9 cellular contexts compared by ENCODE assay signal in genomic region chr11:128424271-128424709, GRCh38.
DNase-seq lines count a peak whose midpoint lies in the region; ATAC-seq and TF ChIP-seq lines count a peak whose summit lies in the region.
"Had no signal": no experiment of that assay in that cellular context is flagged by ENCODE, and none has a peak within 500 bp of the region (broad histone marks: within the 10 kb centered on the region; RNA-seq: fewer than 3 reads in every experiment).

No MANE protein-coding gene starts in this region.

- peaks cover 4% of the 10 kb centered on the region for H3K36me3 Mint-ChIP-seq in activated T-helper 2 cell treated with anti-CD3 and anti-CD28 coated beads, Interferon-gamma antibody, Interleukin-2, Interleukin-4, amounts not matched to agents 10 μg/mL and 5 μg/mL and 100 μg/mL, durations not matched to agents 14 hours and 24 hours and 36 hours (ENCODE audit: low read depth)
- no peaks in the 10 kb centered on the region for H3K36me3 Mint-ChIP-seq in natural killer cell treated with Interleukin-12 subunit alpha and Interleukin-12 subunit beta and Interleukin-15 and Interleukin-18, amount 100 ng/mL, for 72 hours
- no peaks in the 10 kb centered on the region for H3K36me3 Mint-ChIP-seq in type B pancreatic cell
- H3K36me3 Mint-ChIP-seq in naive thymus-derived CD4-positive, alpha-beta T cell: peaks cover 0 to 12% (median 0%) of the 10 kb centered on the region in 5 donors

- whole genome bisulfite sequencing in heart right ventricle, 2 donors: 20 to 27% methylated on average over 8 of the region's 8 CpGs

- H3K4me3 Mint-ChIP-seq in activated T-helper 2 cell treated with anti-CD3 and anti-CD28 coated beads, Interferon-gamma antibody, Interleukin-2, Interleukin-4, amounts not matched to agents 10 μg/mL and 5 μg/mL and 100 μg/mL, durations not matched to agents 14 hours and 24 hours and 36 hours (ENCODE audit: low read depth): no peak overlapping the region
- H3K4me3 Mint-ChIP-seq in natural killer cell treated with Interleukin-12 subunit alpha and Interleukin-12 subunit beta and Interleukin-15 and Interleukin-18, amount 100 ng/mL, for 72 hours: no peak overlapping the region
- H3K4me3 Mint-ChIP-seq in type B pancreatic cell: no peak overlapping the region
- peak overlapping the region in 1 of 10 donors; percentile 86 for H3K4me3 Mint-ChIP-seq in naive thymus-derived CD4-positive, alpha-beta T cell
- H3K4me3 Mint-ChIP-seq: activated CD4-positive, alpha-beta T cell treated with anti-CD3 and anti-CD28 coated beads, Interleukin-2, amount 10 ng/mL, durations not matched to agents 7 days and 5 days had no signal

- peaks cover 16 to 51% (median 34%) of the 10 kb centered on the region in 9 donors for H3K4me1 ChIP-seq in heart right ventricle
- H3K4me1 ChIP-seq in naive thymus-derived CD4-positive, alpha-beta T cell (ENCODE audit: control insufficient read depth in 2 of 2, insufficient read depth in 2 of 2, low read length in 2 of 2): peaks cover 17 to 30% of the 10 kb centered on the region in 2 donors

- H3K4me3 ChIP-seq in heart right ventricle: peak overlapping the region in 3 of 10 donors; percentile 1 to 8 (median 3)
- H3K4me3 ChIP-seq in naive thymus-derived CD4-positive, alpha-beta T cell (ENCODE audit: low read length): no peak overlapping the region

- no peaks in the 10 kb centered on the region for H3K27me3 Mint-ChIP-seq in activated T-helper 2 cell treated with anti-CD3 and anti-CD28 coated beads, Interferon-gamma antibody, Interleukin-2, Interleukin-4, amounts not matched to agents 10 μg/mL and 5 μg/mL and 100 μg/mL, durations not matched to agents 14 hours and 24 hours and 36 hours (ENCODE audit: low read depth)
- no peaks in the 10 kb centered on the region for H3K27me3 Mint-ChIP-seq in natural killer cell treated with Interleukin-12 subunit alpha and Interleukin-12 subunit beta and Interleukin-15 and Interleukin-18, amount 100 ng/mL, for 72 hours
- H3K27me3 Mint-ChIP-seq in type B pancreatic cell: no peaks in the 10 kb centered on the region
- H3K27me3 Mint-ChIP-seq in naive thymus-derived CD4-positive, alpha-beta T cell: no peaks in the 10 kb centered on the region
- H3K27me3 Mint-ChIP-seq: activated CD4-positive, alpha-beta T cell treated with anti-CD3 and anti-CD28 coated beads, Interleukin-2, amount 10 ng/mL, durations not matched to agents 7 days and 5 days had no signal

- no peaks in the 10 kb centered on the region for H3K27me3 ChIP-seq in heart right ventricle
- H3K27me3 ChIP-seq in naive thymus-derived CD4-positive, alpha-beta T cell (ENCODE audit: control insufficient read depth in 2 of 2, insufficient read depth in 2 of 2, low read length in 2 of 2): no peaks in the 10 kb centered on the region

- H3K9me3 Mint-ChIP-seq in activated T-helper 2 cell treated with anti-CD3 and anti-CD28 coated beads, Interferon-gamma antibody, Interleukin-2, Interleukin-4, amounts not matched to agents 10 μg/mL and 5 μg/mL and 100 μg/mL, durations not matched to agents 14 hours and 24 hours and 36 hours: peaks cover 13% of the 10 kb centered on the region
- H3K9me3 Mint-ChIP-seq in natural killer cell treated with Interleukin-12 subunit alpha and Interleukin-12 subunit beta and Interleukin-15 and Interleukin-18, amount 100 ng/mL, for 72 hours: no peaks in the 10 kb centered on the region
- H3K9me3 Mint-ChIP-seq in type B pancreatic cell: no peaks in the 10 kb centered on the region
- peaks cover 0 to 7% (median 0%) of the 10 kb centered on the region in 11 donors for H3K9me3 Mint-ChIP-seq in naive thymus-derived CD4-positive, alpha-beta T cell

- no peak for DNase-seq in activated T-helper 2 cell treated with anti-CD3 and anti-CD28 coated beads, Interferon-gamma antibody, Interleukin-2, Interleukin-4, amounts not matched to agents 10 μg/mL and 5 μg/mL and 100 μg/mL, durations not matched to agents 14 hours and 24 hours and 36 hours (ENCODE audit: low spot score)
- peak; percentile 62 to 77 for DNase-seq in heart right ventricle
- no peak for DNase-seq in natural killer cell treated with Interleukin-12 subunit alpha and Interleukin-12 subunit beta and Interleukin-15 and Interleukin-18, amount 100 ng/mL, for 72 hours (ENCODE audit: low spot score)
- DNase-seq in type B pancreatic cell (ENCODE audit: extremely low spot score, unreplicated experiment): no peak
- no peak for DNase-seq in activated naive CD4-positive, alpha-beta T cell (lab: John Stamatoyannopoulos, UW)
- no peak for DNase-seq in naive thymus-derived CD4-positive, alpha-beta T cell
- DNase-seq in ureter (ENCODE audit: low spot score): no peak
- DNase-seq: activated CD4-positive, alpha-beta T cell treated with anti-CD3 and anti-CD28 coated beads, Interleukin-2, amount 10 ng/mL, durations not matched to agents 7 days and 5 days; RPMI8226 had no signal

- no peak for TF ChIP-seq CTCF in heart right ventricle (IDR thresholded peaks at IDR 0.05)
- TF ChIP-seq CTCF in type B pancreatic cell (conservative IDR thresholded peaks at IDR 0.05): no peak

- CTCF ChIA-PET in naive thymus-derived CD4-positive, alpha-beta T cell (lab: Charles Lee): interaction anchor here (0.6 to 1.4 kb wide), 3 partner anchors 28 to 205 kb away, joined by 3 to 4 read pairs (median 3); no protein-coding TSS in a partner anchor

- H3K36me3 ChIP-seq in heart right ventricle: no peaks in the 10 kb centered on the region
- H3K36me3 ChIP-seq in naive thymus-derived CD4-positive, alpha-beta T cell (ENCODE audit: control insufficient read depth in 2 of 3, insufficient read depth in 3 of 3, low read length in 3 of 3): no peaks in the 10 kb centered on the region

- peaks cover 51% of the 10 kb centered on the region for H3K4me1 Mint-ChIP-seq in activated T-helper 2 cell treated with anti-CD3 and anti-CD28 coated beads, Interferon-gamma antibody, Interleukin-2, Interleukin-4, amounts not matched to agents 10 μg/mL and 5 μg/mL and 100 μg/mL, durations not matched to agents 14 hours and 24 hours and 36 hours (ENCODE audit: low read depth)
- H3K4me1 Mint-ChIP-seq in natural killer cell treated with Interleukin-12 subunit alpha and Interleukin-12 subunit beta and Interleukin-15 and Interleukin-18, amount 100 ng/mL, for 72 hours (ENCODE audit: low read depth in 2 of 2): peaks cover 63 to 71% of the 10 kb centered on the region in 2 donors
- H3K4me1 Mint-ChIP-seq in type B pancreatic cell (ENCODE audit: unreplicated experiment): peaks cover 33% of the 10 kb centered on the region
- peaks cover 31 to 81% (median 54%) of the 10 kb centered on the region in 7 donors for H3K4me1 Mint-ChIP-seq in naive thymus-derived CD4-positive, alpha-beta T cell

- H3K27ac ChIP-seq in heart right ventricle: peak overlapping the region; percentile 41 to 88 (median 76)
- H3K27ac ChIP-seq in naive thymus-derived CD4-positive, alpha-beta T cell (ENCODE audit: low read depth, low read length): no peak overlapping the region

- peak overlapping the region; percentile 36 for H3K27ac Mint-ChIP-seq in activated T-helper 2 cell treated with anti-CD3 and anti-CD28 coated beads, Interferon-gamma antibody, Interleukin-2, Interleukin-4, amounts not matched to agents 10 μg/mL and 5 μg/mL and 100 μg/mL, durations not matched to agents 14 hours and 24 hours and 36 hours
- H3K27ac Mint-ChIP-seq in natural killer cell treated with Interleukin-12 subunit alpha and Interleukin-12 subunit beta and Interleukin-15 and Interleukin-18, amount 100 ng/mL, for 72 hours: peak overlapping the region; percentile 85 to 88
- H3K27ac Mint-ChIP-seq in type B pancreatic cell: peak overlapping the region; percentile 85
- H3K27ac Mint-ChIP-seq in naive thymus-derived CD4-positive, alpha-beta T cell: peak overlapping the region in 4 of 9 donors; percentile 49 to 96 (median 87)
- H3K27ac Mint-ChIP-seq: activated CD4-positive, alpha-beta T cell treated with anti-CD3 and anti-CD28 coated beads, Interleukin-2, amount 10 ng/mL, durations not matched to agents 7 days and 5 days had no signal

- POLR2A ChIA-PET in naive thymus-derived CD4-positive, alpha-beta T cell (lab: Charles Lee): interaction anchor here (1.1 to 1.4 kb wide), 3 partner anchors 41 to 119 kb away, joined by 3 to 5 read pairs (median 5); no protein-coding TSS in a partner anchor

- ATAC-seq in heart right ventricle: peak; percentile 72 to 88 (median 81)
- ATAC-seq in natural killer cell treated with Interleukin-12 subunit alpha and Interleukin-12 subunit beta and Interleukin-15 and Interleukin-18, amount 100 ng/mL, for 72 hours: no peak
- ATAC-seq in naive thymus-derived CD4-positive, alpha-beta T cell: no peak

- no peaks in the 10 kb centered on the region for H3K9me3 ChIP-seq in heart right ventricle
- no peaks in the 10 kb centered on the region for H3K9me3 ChIP-seq in naive thymus-derived CD4-positive, alpha-beta T cell (ENCODE audit: control insufficient read depth in 2 of 3, low read length in 3 of 3)

- intact Hi-C loops in activated T-helper 2 cell treated with anti-CD3 and anti-CD28 coated beads, Interferon-gamma antibody, Interleukin-2, Interleukin-4, amounts not matched to agents 10 μg/mL and 5 μg/mL and 100 μg/mL, durations not matched to agents 14 hours and 24 hours and 36 hours (cut with micrococcal nuclease): loop anchor here (5.0 kb wide), 1 partner anchor 47 kb away; no protein-coding TSS in a partner anchor
- intact Hi-C loops in heart right ventricle (cut with DNase I): loop anchor here in 4 of 10 donors (5.0 kb wide), 4 partner anchors 33 to 132 kb away; no protein-coding TSS in a partner anchor
- intact Hi-C loops in naive thymus-derived CD4-positive, alpha-beta T cell (cut with micrococcal nuclease): no loop called here

Comparison
In these comparisons a context has a peak if more than half of its experiments do, and no peak if none do; other contexts are left out.
1. DNase-seq: peak in heart right ventricle (2 of 2); none in activated T-helper 2 cell treated with anti-CD3 and anti-CD28 coated beads, Interferon-gamma antibody, Interleukin-2, Interleukin-4, amounts not matched to agents 10 μg/mL and 5 μg/mL and 100 μg/mL, durations not matched to agents 14 hours and 24 hours and 36 hours (single experiment), natural killer cell treated with Interleukin-12 subunit alpha and Interleukin-12 subunit beta and Interleukin-15 and Interleukin-18, amount 100 ng/mL, for 72 hours (single experiment), type B pancreatic cell (single experiment), activated naive CD4-positive, alpha-beta T cell (0 of 4), naive thymus-derived CD4-positive, alpha-beta T cell (0 of 9) and ureter (single experiment).
2. ATAC-seq: peak in heart right ventricle (8 of 8); none in natural killer cell treated with Interleukin-12 subunit alpha and Interleukin-12 subunit beta and Interleukin-15 and Interleukin-18, amount 100 ng/mL, for 72 hours (0 of 2) and naive thymus-derived CD4-positive, alpha-beta T cell (single experiment).